ENCODE assay signal across 8 cellular contexts in the genomic region with DNA sequence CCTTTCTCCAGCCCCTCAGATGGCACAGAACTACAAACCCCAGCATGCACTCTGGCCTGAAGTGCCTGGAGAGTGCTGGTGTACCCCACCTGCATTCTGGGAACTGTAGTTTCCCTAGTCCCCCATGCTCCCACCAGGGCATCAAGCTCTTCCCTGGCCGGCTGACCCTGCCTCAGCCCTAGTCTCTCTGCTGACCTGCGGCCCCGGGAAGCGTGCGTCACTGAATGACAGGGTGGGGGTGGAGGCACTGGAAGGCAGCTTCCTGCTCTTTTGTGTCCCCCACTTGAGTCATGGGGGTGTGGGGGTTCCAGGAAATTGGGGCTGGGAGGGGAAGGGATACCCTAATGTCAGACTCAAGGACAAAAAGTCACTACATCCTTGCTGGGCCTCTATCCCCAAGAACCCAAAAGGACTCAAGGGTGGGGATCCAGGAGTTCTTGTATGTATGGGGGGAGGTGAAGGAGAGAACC. TPM values are rescaled to one million over a fixed set of nuclear protein-coding genes. Genes with fewer than 3 reads are reported as not detected.
A peak's percentile ranks its signal among the peaks of the same experiment; 100 is the strongest.
DNase-seq lines count a peak whose midpoint lies in the region; ATAC-seq and TF ChIP-seq lines count a peak whose summit lies in the region.

No MANE protein-coding gene starts in this region.

- H3K27me3 ChIP-seq in right atrium auricular region, result no peaks in the 10 kb centered on the region
- H3K27me3 ChIP-seq in aorta (ENCODE audit: control insufficient read depth in 1 of 2, insufficient read depth in 2 of 2, low read length in 1 of 2), result peaks cover 0 to 6% of the 10 kb centered on the region in 2 donors
- no peaks in the 10 kb centered on the region for H3K27me3 ChIP-seq in PC-3 (ENCODE audit: low read length)

- H3K36me3 ChIP-seq in right atrium auricular region, result no peaks in the 10 kb centered on the region
- H3K36me3 ChIP-seq in aorta (ENCODE audit: control insufficient read depth in 1 of 2, insufficient read depth in 2 of 2, low read length in 1 of 2), result no peaks in the 10 kb centered on the region
- no peaks in the 10 kb centered on the region for H3K36me3 ChIP-seq in PC-3 (ENCODE audit: low read depth, low read length)

- H2AFZ ChIP-seq in PC-3 (ENCODE audit: low read length), result no peak overlapping the region

- H3K4me1 ChIP-seq in right atrium auricular region, result peaks cover 0 to 48% of the 10 kb centered on the region in 2 donors
- H3K4me1 ChIP-seq in aorta (ENCODE audit: control insufficient read depth in 1 of 2, insufficient read depth in 2 of 2, low read length in 2 of 2), result no peaks in the 10 kb centered on the region
- peaks cover 6% of the 10 kb centered on the region for H3K4me1 ChIP-seq in PC-3 (ENCODE audit: insufficient read depth, low read length)

- TF ChIP-seq CTCF in right atrium auricular region (IDR thresholded peaks at IDR 0.05), result no peak
- no peak for TF ChIP-seq CTCF in PC-3 (conservative IDR thresholded peaks at IDR 0.05; ENCODE audit: low read depth, low read length)
- no peak for TF ChIP-seq CTCF in coronary artery (IDR thresholded peaks at IDR 0.05)

- CTCF ChIA-PET in PC-3 (lab: Charles Lee), result no interaction called here

- H3K4me2 ChIP-seq in PC-3 (ENCODE audit: low read length), result no peak overlapping the region

- peak; percentile 69 for ATAC-seq in GM21526 (IDR thresholded peaks at IDR 0.05; ENCODE audit: low FRiP score, unreplicated experiment)
- ATAC-seq in aorta (ENCODE audit: low FRiP score), result peak; percentile 28
- no peak for ATAC-seq in GM19395 (IDR thresholded peaks at IDR 0.05; ENCODE audit: unreplicated experiment)
- ATAC-seq in PC-3, result no peak

- H3K4me3 ChIP-seq in right atrium auricular region (no peak overlapping the region), aorta (ENCODE audit: low read length in 2 of 2) (no peak overlapping the region), PC-3 (ENCODE audit: low read length) (no peak overlapping the region), coronary artery (no peak overlapping the region)

- H4K20me1 ChIP-seq in PC-3 (ENCODE audit: low read length), result no peaks in the 10 kb centered on the region

- WGBS in aorta, 2 donors, result 43 to 45% methylated on average over 5 of the region's 5 CpGs

- H3K9ac ChIP-seq in PC-3 (ENCODE audit: low read length), result no peak overlapping the region

- H3K9me3 ChIP-seq in right atrium auricular region, result no peaks in the 10 kb centered on the region
- peaks cover 7% of the 10 kb centered on the region for H3K9me3 ChIP-seq in aorta (ENCODE audit: control insufficient read depth, low read length)
- 0 out of 2 replicates have a peak, but pooled peaks cover 6% of the 10 kb centered on the region for H3K9me3 ChIP-seq in PC-3 (ENCODE audit: low read length)

- no TSS peak for BruUV-seq in PC-3 (replicated peaks; lab: Mats Ljungman, UMichigan)

- no peaks in the 10 kb centered on the region for H3K9me2 ChIP-seq in PC-3 (replicated peaks; ENCODE audit: low read length)

- no peaks in the 10 kb centered on the region for H3K79me2 ChIP-seq in PC-3 (ENCODE audit: low read length)

- H3K27ac ChIP-seq in right atrium auricular region, result peak overlapping the region; percentile 42 to 65
- H3K27ac ChIP-seq in aorta (ENCODE audit: low read depth in 1 of 2, low read length in 2 of 2), result no peak overlapping the region
- no peak overlapping the region for H3K27ac ChIP-seq in PC-3 (ENCODE audit: low read length)
- H3K27ac ChIP-seq in coronary artery, result peak overlapping the region in 1 of 2 donors; percentile 57

- DNase-seq in AG20443 (ENCODE audit: low spot score) (peak; percentile 51), RPMI7951 (ENCODE audit: low read depth) (peak; percentile 25), right atrium auricular region (ENCODE audit: low spot score) (no peak), aorta (peak in 1 of 2 donors; percentile 79), PC-3 (no peak), coronary artery (ENCODE audit: low spot score) (no peak)

- POLR2A ChIA-PET in PC-3 (lab: Charles Lee; ENCODE audit: unreplicated experiment), result no interaction called here

- no peaks in the 10 kb centered on the region for H3F3A ChIP-seq in PC-3 (ENCODE audit: low read length, unreplicated experiment)

- intact Hi-C loops in aorta (cut with DNase I) (no loop called here), PC-3 (cut with micrococcal nuclease) (no loop called here)

RNA-seq across cellular contexts. Expression of a gene that starts 2.1 kb away (rescaled TPM):
- total RNA-seq in RPMI7951 (2014; rRNA removed; shearing (Covaris generic)), result 0.12 and 0.39 TPM in 2 replicates
- total RNA-seq in right atrium auricular region, result 10 to 100 TPM; 14.5 to 78.6 TPM
- 10 to 100 TPM; 28.1 to 32.4 TPM for total RNA-seq in aorta
- 10 to 100 TPM in 1 of 2 donors, under 1 TPM in 1; 0.63 to 17.3 TPM for polyA plus RNA-seq in aorta
- 0.66 and 2.5 TPM in 2 replicates for total RNA-seq in PC-3 (2014; rRNA removed)

RNA-seq across cellular contexts. Expression of a gene that starts 14.7 kb away (rescaled TPM):
- not detected in 2 replicates for total RNA-seq in RPMI7951 (2014; rRNA removed; shearing (Covaris generic))
- 100 to 1,000 TPM; 119 to 128 TPM for total RNA-seq in right atrium auricular region
- total RNA-seq in aorta, result 1 to 10 TPM in 1 of 2 donors, under 1 TPM in 1; 0.65 to 2.4 TPM
- under 1 TPM; 0.23 to 0.63 TPM for polyA plus RNA-seq in aorta
- total RNA-seq in PC-3 (2014; rRNA removed), result 0.84 and 1.6 TPM in 2 replicates

RNA-seq across cellular contexts. Expression of a gene that starts 31.4 kb away (rescaled TPM):
- total RNA-seq in RPMI7951 (2014; rRNA removed; shearing (Covaris generic)), result 0.24 TPM in 1 of 2 replicates, not detected in the other
- total RNA-seq in right atrium auricular region (not detected), aorta (under 1 TPM in 1 of 2 donors, not detected in 1; 0.12 TPM), PC-3 (2014; rRNA removed) (1.2 and 1.3 TPM in 2 replicates)
- polyA plus RNA-seq in aorta, result not detected

RNA-seq across cellular contexts. Expression of a gene that starts 35.4 kb away (rescaled TPM):
- total RNA-seq in RPMI7951 (2014; rRNA removed; shearing (Covaris generic)), result 26.9 and 27.8 TPM in 2 replicates
- 10 to 100 TPM; 11.9 to 20.6 TPM for total RNA-seq in right atrium auricular region
- total RNA-seq in aorta, result 10 to 100 TPM; 18.7 to 30.8 TPM
- 10 to 100 TPM in 1 of 2 donors, 1 to 10 TPM in 1; 5.5 to 39.7 TPM for polyA plus RNA-seq in aorta
- 58.4 and 95.7 TPM in 2 replicates for total RNA-seq in PC-3 (2014; rRNA removed)

RNA-seq across cellular contexts. Expression of a gene that starts 55.5 kb away (rescaled TPM):
- total RNA-seq in RPMI7951 (2014; rRNA removed; shearing (Covaris generic)), result 0.10 and 1.3 TPM in 2 replicates
- total RNA-seq in right atrium auricular region (1 to 10 TPM; 1.1 to 1.2 TPM), aorta (1 to 10 TPM; 1.7 to 2.9 TPM), PC-3 (2014; rRNA removed) (1.7 and 2.6 TPM in 2 replicates)
- 1 to 10 TPM in 1 of 2 donors, not detected in 1; 7.1 TPM for polyA plus RNA-seq in aorta

Comparison
In these comparisons a context has a peak if more than half of its experiments do, and no peak if none do; other contexts are left out.
1. DNase-seq: peak in AG20443 (single experiment) and RPMI7951 (single experiment); none in right atrium auricular region (single experiment), PC-3 (single experiment) and coronary artery (single experiment).
2. ATAC-seq: peak in GM21526 (single experiment) and aorta (single experiment); none in GM19395 (single experiment) and PC-3 (single experiment).
3. H3K27ac ChIP-seq: peak in right atrium auricular region (2 of 2); none in aorta (0 of 2) and PC-3 (single experiment).
4. RNA of a gene that starts 14.7 kb away (total RNA-seq): 119 to 128 TPM in right atrium auricular region; 0.65 to 2.4 TPM in aorta, 0.84 to 1.6 TPM in PC-3 and not detected in RPMI7951; every median in the first group is over 10 times any median in the second.